Comparison of ENCODE assay signal across 10 cellular contexts in the genomic region with DNA sequence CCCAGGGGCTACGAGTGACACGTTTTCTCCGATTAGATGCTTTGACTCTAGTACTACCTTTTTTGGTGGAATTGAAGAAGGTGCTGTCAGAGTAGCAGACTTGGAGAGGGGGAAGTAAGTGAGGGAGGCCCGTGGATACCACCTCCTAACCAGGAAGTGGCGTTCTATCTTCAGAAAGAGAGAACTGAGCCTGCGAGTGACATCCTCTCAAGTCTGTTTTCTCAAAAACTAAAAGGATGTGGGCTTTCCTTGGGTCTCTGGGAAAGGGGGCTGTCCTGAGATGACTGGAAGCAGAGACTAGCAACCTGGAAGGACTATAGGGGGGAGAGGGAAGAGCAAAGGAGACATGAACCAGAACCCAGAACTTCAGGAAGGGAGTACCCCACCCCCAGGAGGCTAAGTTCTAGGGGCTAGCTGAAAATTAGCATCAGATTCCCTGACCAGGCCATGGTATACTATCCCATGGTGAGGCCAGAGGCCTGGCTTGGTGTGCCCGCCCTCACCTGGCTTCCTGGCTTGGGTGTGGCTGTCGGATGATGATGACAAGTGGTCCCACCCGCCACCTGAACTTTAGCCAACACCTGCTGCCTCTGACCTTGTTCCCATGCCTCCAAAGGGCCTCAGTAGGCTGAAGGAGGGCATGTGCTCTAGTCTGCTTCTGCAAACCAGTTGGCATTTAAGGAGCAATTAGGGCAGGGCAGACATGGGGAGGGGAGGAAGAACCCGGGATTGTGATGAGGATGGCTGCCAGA. TPM values are rescaled to one million over a fixed set of nuclear protein-coding genes. Genes with fewer than 3 reads are reported as not detected.
A peak's percentile ranks its signal among the peaks of the same experiment; 100 is the strongest.
DNase-seq lines count a peak whose midpoint lies in the region; ATAC-seq and TF ChIP-seq lines count a peak whose summit lies in the region.
"Had no signal": no experiment of that assay in that cellular context is flagged by ENCODE, and none has a peak within 500 bp of the region (broad histone marks: within the 10 kb centered on the region; RNA-seq: fewer than 3 reads in every experiment).

No MANE protein-coding gene starts in this region.

- CTCF ChIA-PET in activated CD8-positive, alpha-beta T cell treated with anti-CD3 and anti-CD28 coated beads for 36 hours (lab: Charles Lee), result interaction anchor here (1.4 to 1.8 kb wide), 3 partner anchors 21 to 69 kb away, joined by 3 to 8 read pairs (median 4); no protein-coding TSS in a partner anchor

- peaks cover 52% of the 10 kb centered on the region for H3K4me1 Mint-ChIP-seq in activated CD8-positive, alpha-beta T cell treated with anti-CD3 and anti-CD28 coated beads for 36 hours (ENCODE audit: low read depth)

- H3K27me3 ChIP-seq in heart left ventricle, result no peaks in the 10 kb centered on the region
- H3K27me3 ChIP-seq in uterus, result no peaks in the 10 kb centered on the region

- no peak for ATAC-seq in heart left ventricle
- ATAC-seq in Right ventricle myocardium inferior, result no peak
- ATAC-seq in activated CD8-positive, alpha-beta T cell treated with anti-CD3 and anti-CD28 coated beads for 36 hours, result no peak
- ATAC-seq in mucosa of descending colon, result peak; percentile 62

- no peaks in the 10 kb centered on the region for H3K27me3 Mint-ChIP-seq in activated CD8-positive, alpha-beta T cell treated with anti-CD3 and anti-CD28 coated beads for 36 hours

- TF ChIP-seq POLR2A in heart left ventricle (IDR thresholded peaks at IDR 0.05), result no peak
- TF ChIP-seq POLR2A in uterus (IDR thresholded peaks at IDR 0.05), result no peak

- intact Hi-C loops in heart left ventricle (cut with DNase I), result no loop called here
- intact Hi-C loops in Right ventricle myocardium inferior (cut with DNase I), result loop anchor here (2.0 kb wide), 1 partner anchor 15 kb away; no protein-coding TSS in a partner anchor
- intact Hi-C loops in activated CD8-positive, alpha-beta T cell treated with anti-CD3 and anti-CD28 coated beads for 36 hours (cut with micrococcal nuclease), result no loop called here
- intact Hi-C loops in mucosa of descending colon (cut with DNase I, micrococcal nuclease), result no loop called here
- intact Hi-C loops in uterus (cut with DNase I; ENCODE audit: low total_unique reads), result no loop called here

- H3K4me1 ChIP-seq in heart left ventricle (peaks cover 20 to 88% (median 72%) of the 10 kb centered on the region in 12 donors), mucosa of descending colon (ENCODE audit: low read depth) (peaks cover 18% of the 10 kb centered on the region), uterus (peaks cover 25 to 52% of the 10 kb centered on the region in 2 donors)

- H3K4me3 ChIP-seq in heart left ventricle, result no peak overlapping the region
- no peak overlapping the region for H3K4me3 ChIP-seq in mucosa of descending colon
- H3K4me3 ChIP-seq in uterus, result no peak overlapping the region

- H3K36me3 Mint-ChIP-seq in activated CD8-positive, alpha-beta T cell treated with anti-CD3 and anti-CD28 coated beads for 36 hours (ENCODE audit: low read depth), result no peaks in the 10 kb centered on the region

- no peaks in the 10 kb centered on the region for H3K9me3 Mint-ChIP-seq in activated CD8-positive, alpha-beta T cell treated with anti-CD3 and anti-CD28 coated beads for 36 hours

- POLR2A ChIA-PET in activated CD8-positive, alpha-beta T cell treated with anti-CD3 and anti-CD28 coated beads for 36 hours (lab: Charles Lee), result interaction anchor here (1.1 to 3.2 kb wide), 5 partner anchors 23 to 90 kb away, joined by 3 to 12 read pairs (median 4); a partner anchor contains a TSS

- peaks cover 0 to 17% (median 4%) of the 10 kb centered on the region in 9 donors for H3K36me3 ChIP-seq in heart left ventricle
- H3K36me3 ChIP-seq in mucosa of descending colon (ENCODE audit: low read depth), result no peaks in the 10 kb centered on the region
- no peaks in the 10 kb centered on the region for H3K36me3 ChIP-seq in uterus

- no peak for DNase-seq in heart left ventricle
- no peak for DNase-seq in Right ventricle myocardium inferior (ENCODE audit: missing footprints)
- no peak for DNase-seq in activated CD8-positive, alpha-beta T cell treated with anti-CD3 and anti-CD28 coated beads for 36 hours
- peak; percentile 53 to 69 (median 57) for DNase-seq in mucosa of descending colon
- no peak for DNase-seq in uterus
- DNase-seq in anterior cingulate cortex (lab: John Stamatoyannopoulos, UW), result no peak
- DNase-seq in OCI-M2 (lab: John Stamatoyannopoulos, UW; ENCODE audit: unreplicated experiment), result no peak
- DNase-seq in NCI-H187 treated with DMSO at 0.1 percent for 48 hours (lab: John Stamatoyannopoulos, UW), result no peak
- DNase-seq: cerebellar nuclear complex had no signal

- TF ChIP-seq CTCF in heart left ventricle (IDR thresholded peaks at IDR 0.05), result no peak
- no peak for TF ChIP-seq CTCF in activated CD8-positive, alpha-beta T cell treated with anti-CD3 and anti-CD28 coated beads for 36 hours (IDR thresholded peaks at IDR 0.05)
- no peak for TF ChIP-seq CTCF in mucosa of descending colon (IDR thresholded peaks at IDR 0.05)
- no peak for TF ChIP-seq CTCF in uterus (IDR thresholded peaks at IDR 0.05)

- no peak overlapping the region for H3K4me3 Mint-ChIP-seq in activated CD8-positive, alpha-beta T cell treated with anti-CD3 and anti-CD28 coated beads for 36 hours

- H3K9me3 ChIP-seq in heart left ventricle (no peaks in the 10 kb centered on the region), mucosa of descending colon (no peaks in the 10 kb centered on the region), uterus (no peaks in the 10 kb centered on the region)

- peak overlapping the region in 10 of 12 donors; percentile 7 to 91 (median 56) for H3K27ac ChIP-seq in heart left ventricle
- peak overlapping the region; percentile 88 to 94 for H3K27ac ChIP-seq in uterus
- H3K27ac ChIP-seq: C4-2B had no signal

- WGBS in heart left ventricle, 4 donors, result 75 to 81% (median 77%) methylated on average over 10 of the region's 10 CpGs

- peak overlapping the region; percentile 94 for H3K27ac Mint-ChIP-seq in activated CD8-positive, alpha-beta T cell treated with anti-CD3 and anti-CD28 coated beads for 36 hours

RNA-seq across cellular contexts. Expression of a gene that starts 49.1 kb away (rescaled TPM):
- total RNA-seq in heart left ventricle (100 to 1,000 TPM in 8 of 9 donors, 10 to 100 TPM in 1; 87.0 to 253 (median 159) TPM), Right ventricle myocardium inferior (87.1 TPM), mucosa of descending colon (100 to 1,000 TPM in 1 of 3 donors, 10 to 100 TPM in 2; 20.2 to 372 (median 31.0) TPM), uterus (100 to 1,000 TPM in 3 of 4 donors, 10 to 100 TPM in 1; 82.6 to 464 (median 215) TPM)
- 100 to 1,000 TPM in 1 of 2 donors, 10 to 100 TPM in 1; 56.0 to 142 TPM for polyA plus RNA-seq in heart left ventricle
- total RNA-seq in activated CD8-positive, alpha-beta T cell treated with anti-CD3 and anti-CD28 coated beads for 36 hours, result 10 to 100 TPM; 12.0 to 15.9 TPM

Comparison
In these comparisons a context has a peak if more than half of its experiments do, and no peak if none do; other contexts are left out.
1. DNase-seq: peak in mucosa of descending colon (3 of 3); none in heart left ventricle (0 of 5), Right ventricle myocardium inferior (single experiment), activated CD8-positive, alpha-beta T cell treated with anti-CD3 and anti-CD28 coated beads for 36 hours (single experiment), uterus (0 of 2), anterior cingulate cortex (0 of 58), OCI-M2 (single experiment) and NCI-H187 treated with DMSO at 0.1 percent for 48 hours (single experiment).